In genomic region chr10:59181668-59182067, GRCh38 we compare ENCODE assay signal across 8 cellular contexts. TPM values are rescaled to one million over a fixed set of nuclear protein-coding genes. Genes with fewer than 3 reads are reported as not detected.
DNase-seq lines count a peak whose midpoint lies in the region; ATAC-seq, FAIRE-seq and TF ChIP-seq lines count a peak whose summit lies in the region.

No MANE protein-coding gene starts in this region.

- TF ChIP-seq CTCF in D721Med (IDR thresholded peaks at IDR 0.05; ENCODE audit: insufficient read depth, missing control alignments), result peak; percentile 64

- no peak overlapping the region for H3K27ac Mint-ChIP-seq in immature natural killer cell

- ATAC-seq in GM21786 (IDR thresholded peaks at IDR 0.05; ENCODE audit: unreplicated experiment), result peak; percentile 80

- peak; percentile 94 for FAIRE-seq in D721Med (lab: Jason Lieb, UNC)

- H3K4me3 Mint-ChIP-seq in immature natural killer cell, result no peak overlapping the region

- H3K36me3 Mint-ChIP-seq in immature natural killer cell, result peaks cover 0 to 5% (median 0%) of the 10 kb centered on the region in 3 donors

- DNase-seq in D721Med (ENCODE audit: insufficient read length, low spot score) (peak; percentile 29), NCI-H1694 (lab: John Stamatoyannopoulos, UW) (peak; percentile 63), astrocyte of the hippocampus (ENCODE audit: low read depth, low spot score) (peak; percentile 81), kidney glomerular epithelial cell (lab: John Stamatoyannopoulos, UW) (peak; percentile 81), DMS79 treated with DMSO at 0.1 percent for 48 hours (lab: John Stamatoyannopoulos, UW) (no peak), immature natural killer cell (no peak), activated T-cell treated with anti-CD3 and anti-CD28 coated beads for 4 hours (no peak)

- H3K4me1 Mint-ChIP-seq in immature natural killer cell, result no peaks in the 10 kb centered on the region

- peaks cover 0 to 6% (median 5%) of the 10 kb centered on the region in 3 donors for H3K27me3 Mint-ChIP-seq in immature natural killer cell (ENCODE audit: low read depth in 3 of 3)

- H3K9me3 Mint-ChIP-seq in immature natural killer cell, result peaks cover 5 to 17% (median 12%) of the 10 kb centered on the region in 6 donors

RNA-seq across cellular contexts. Expression of gene PHYHIPL, which starts 5.2 kb away (rescaled TPM):
- not detected for polyA plus RNA-seq in immature natural killer cell

Comparison
In these comparisons a context has a peak if more than half of its experiments do, and no peak if none do; other contexts are left out.
1. DNase-seq: peak in D721Med (single experiment), NCI-H1694 (single experiment), astrocyte of the hippocampus (single experiment) and kidney glomerular epithelial cell (single experiment); none in DMS79 treated with DMSO at 0.1 percent for 48 hours (single experiment), immature natural killer cell (0 of 3) and activated T-cell treated with anti-CD3 and anti-CD28 coated beads for 4 hours (single experiment).